ENCODE assay signal across 10 cellular contexts in the genomic region with DNA sequence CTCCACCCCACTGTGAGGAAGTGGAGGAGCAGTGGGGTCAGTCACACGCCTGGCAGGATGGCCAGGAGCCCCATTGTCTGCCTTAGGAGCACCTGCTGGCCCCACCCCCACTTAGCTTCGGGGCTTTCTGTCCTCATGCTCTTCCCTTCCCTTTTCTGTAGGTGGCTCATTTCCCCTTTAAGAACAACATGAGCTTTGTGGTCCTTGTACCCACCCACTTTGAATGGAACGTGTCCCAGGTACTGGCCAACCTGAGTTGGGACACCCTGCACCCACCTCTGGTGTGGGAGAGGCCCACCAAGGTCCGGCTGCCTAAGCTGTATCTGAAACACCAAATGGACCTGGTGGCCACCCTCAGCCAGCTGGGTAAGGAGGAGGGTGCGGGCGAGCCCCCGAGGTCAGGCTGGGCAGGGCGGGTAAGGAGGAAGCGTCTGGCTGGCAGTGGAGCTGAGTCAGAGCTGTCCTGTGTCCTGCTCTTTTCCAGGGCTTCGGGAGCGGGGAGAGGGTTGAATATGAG. TPM values are rescaled to one million over a fixed set of nuclear protein-coding genes. Genes with fewer than 3 reads are reported as not detected.
DNase-seq lines count a peak whose midpoint lies in the region; ATAC-seq and TF ChIP-seq lines count a peak whose summit lies in the region.
"Had no signal": no experiment of that assay in that cellular context is flagged by ENCODE, and none has a peak within 500 bp of the region (broad histone marks: within the 10 kb centered on the region; RNA-seq: fewer than 3 reads in every experiment).

No MANE protein-coding gene starts in this region.

- POLR2A ChIA-PET in activated CD8-positive, alpha-beta T cell treated with anti-CD3 and anti-CD28 coated beads for 36 hours (lab: Charles Lee), result interaction anchor here (0.6 kb wide), 1 partner anchor 145 kb away, joined by 5 read pairs; no protein-coding TSS in a partner anchor
- POLR2A ChIA-PET in activated CD8-positive, alpha-beta T cell treated with anti-CD3 and anti-CD28 coated beads, Interleukin-2, amount 10 ng/mL, durations not matched to agents 7 days and 5 days (lab: Charles Lee), result interaction anchor here (1.5 kb wide), 1 partner anchor 13 kb away, joined by 3 read pairs; no protein-coding TSS in a partner anchor

- no peaks in the 10 kb centered on the region for H3K4me1 ChIP-seq in aorta (ENCODE audit: control insufficient read depth in 1 of 2, insufficient read depth in 2 of 2, low read length in 2 of 2)

- H3K4me3 ChIP-seq in aorta (ENCODE audit: low read length in 2 of 2), result no peak overlapping the region

- H3K9me3 ChIP-seq in aorta (ENCODE audit: control insufficient read depth, low read length), result no peaks in the 10 kb centered on the region

- peak overlapping the region; percentile 47 for H3K27ac ChIP-seq in layer of hippocampus (ENCODE audit: low read depth, low read length)
- H3K27ac ChIP-seq in aorta (ENCODE audit: low read depth in 1 of 2, low read length in 2 of 2), result no peak overlapping the region

- CTCF ChIA-PET in activated CD8-positive, alpha-beta T cell treated with anti-CD3 and anti-CD28 coated beads for 36 hours (lab: Charles Lee), result interaction anchor here (1.0 to 1.5 kb wide), 2 partner anchors 15 to 39 kb away, joined by 3 read pairs; no protein-coding TSS in a partner anchor
- CTCF ChIA-PET in activated CD8-positive, alpha-beta T cell treated with anti-CD3 and anti-CD28 coated beads, Interleukin-2, amount 10 ng/mL, durations not matched to agents 7 days and 5 days (lab: Charles Lee), result interaction anchor here (2.3 kb wide), 1 partner anchor 31 kb away, joined by 8 read pairs; no protein-coding TSS in a partner anchor

- intact Hi-C loops in activated CD8-positive, alpha-beta T cell treated with anti-CD3 and anti-CD28 coated beads for 36 hours (cut with micrococcal nuclease), result no loop called here
- intact Hi-C loops in aorta (cut with DNase I), result no loop called here

- peak; percentile 14 for DNase-seq in activated CD8-positive, alpha-beta T cell treated with anti-CD3 and anti-CD28 coated beads for 36 hours
- DNase-seq in activated CD8-positive, alpha-beta T cell treated with anti-CD3 and anti-CD28 coated beads, Interleukin-2, amount 10 ng/mL, durations not matched to agents 7 days and 5 days, result no peak
- DNase-seq in UCSD-AML1 (lab: John Stamatoyannopoulos, UW; ENCODE audit: unreplicated experiment) (peak; percentile 56), aorta (no peak), kidney tubule cell (ENCODE audit: low spot score) (no peak)
- DNase-seq: KG1 had no signal

- no peak overlapping the region for H3K4me3 Mint-ChIP-seq in activated CD8-positive, alpha-beta T cell treated with anti-CD3 and anti-CD28 coated beads for 36 hours
- H3K4me3 Mint-ChIP-seq in activated CD8-positive, alpha-beta T cell treated with anti-CD3 and anti-CD28 coated beads, Interleukin-2, amount 10 ng/mL, durations not matched to agents 7 days and 5 days, result no peak overlapping the region
- H3K4me3 Mint-ChIP-seq: nephron had no signal

- no peaks in the 10 kb centered on the region for H3K9me3 Mint-ChIP-seq in activated CD8-positive, alpha-beta T cell treated with anti-CD3 and anti-CD28 coated beads for 36 hours
- H3K9me3 Mint-ChIP-seq in activated CD8-positive, alpha-beta T cell treated with anti-CD3 and anti-CD28 coated beads, Interleukin-2, amount 10 ng/mL, durations not matched to agents 7 days and 5 days (ENCODE audit: insufficient read depth), result no peaks in the 10 kb centered on the region
- H3K9me3 Mint-ChIP-seq: nephron had no signal

- H3K4me1 Mint-ChIP-seq in activated CD8-positive, alpha-beta T cell treated with anti-CD3 and anti-CD28 coated beads for 36 hours (ENCODE audit: low read depth), result peaks cover 4% of the 10 kb centered on the region
- peaks cover 4% of the 10 kb centered on the region for H3K4me1 Mint-ChIP-seq in activated CD8-positive, alpha-beta T cell treated with anti-CD3 and anti-CD28 coated beads, Interleukin-2, amount 10 ng/mL, durations not matched to agents 7 days and 5 days (ENCODE audit: low read depth)

- H3K27me3 ChIP-seq in layer of hippocampus (ENCODE audit: control insufficient read depth, insufficient read depth, low read length) (no peaks in the 10 kb centered on the region), aorta (ENCODE audit: control insufficient read depth in 1 of 2, insufficient read depth in 2 of 2, low read length in 1 of 2) (no peaks in the 10 kb centered on the region)

- no peaks in the 10 kb centered on the region for H3K27me3 Mint-ChIP-seq in activated CD8-positive, alpha-beta T cell treated with anti-CD3 and anti-CD28 coated beads for 36 hours
- no peaks in the 10 kb centered on the region for H3K27me3 Mint-ChIP-seq in activated CD8-positive, alpha-beta T cell treated with anti-CD3 and anti-CD28 coated beads, Interleukin-2, amount 10 ng/mL, durations not matched to agents 7 days and 5 days (ENCODE audit: low read depth)

- no peaks in the 10 kb centered on the region for H3K36me3 Mint-ChIP-seq in activated CD8-positive, alpha-beta T cell treated with anti-CD3 and anti-CD28 coated beads for 36 hours (ENCODE audit: low read depth)
- H3K36me3 Mint-ChIP-seq in activated CD8-positive, alpha-beta T cell treated with anti-CD3 and anti-CD28 coated beads, Interleukin-2, amount 10 ng/mL, durations not matched to agents 7 days and 5 days (ENCODE audit: low read depth), result no peaks in the 10 kb centered on the region

- no peak for ATAC-seq in activated CD8-positive, alpha-beta T cell treated with anti-CD3 and anti-CD28 coated beads for 36 hours
- no peak for ATAC-seq in activated CD8-positive, alpha-beta T cell treated with anti-CD3 and anti-CD28 coated beads, Interleukin-2, amount 10 ng/mL, durations not matched to agents 7 days and 5 days
- peak; percentile 25 for ATAC-seq in aorta (ENCODE audit: low FRiP score)
- no peak for ATAC-seq in GM19463 (IDR thresholded peaks at IDR 0.05; ENCODE audit: unreplicated experiment)
- ATAC-seq in GM18498 (IDR thresholded peaks at IDR 0.05; ENCODE audit: unreplicated experiment), result no peak

- TF ChIP-seq CTCF in activated CD8-positive, alpha-beta T cell treated with anti-CD3 and anti-CD28 coated beads for 36 hours (IDR thresholded peaks at IDR 0.05), result no peak

- H3K36me3 ChIP-seq in aorta (ENCODE audit: control insufficient read depth in 1 of 2, insufficient read depth in 2 of 2, low read length in 1 of 2), result no peaks in the 10 kb centered on the region

- WGBS in aorta, 2 donors, result 63 to 64% methylated on average over 11 of the region's 11 CpGs

- H3K27ac Mint-ChIP-seq in activated CD8-positive, alpha-beta T cell treated with anti-CD3 and anti-CD28 coated beads for 36 hours, result no peak overlapping the region
- H3K27ac Mint-ChIP-seq in activated CD8-positive, alpha-beta T cell treated with anti-CD3 and anti-CD28 coated beads, Interleukin-2, amount 10 ng/mL, durations not matched to agents 7 days and 5 days, result no peak overlapping the region

RNA-seq across cellular contexts. Expression of gene SERPINF1, which starts 9.4 kb away (rescaled TPM):
- total RNA-seq in activated CD8-positive, alpha-beta T cell treated with anti-CD3 and anti-CD28 coated beads for 36 hours, result 1 to 10 TPM; 6.8 to 6.9 TPM
- total RNA-seq in activated CD8-positive, alpha-beta T cell treated with anti-CD3 and anti-CD28 coated beads, Interleukin-2, amount 10 ng/mL, durations not matched to agents 7 days and 5 days, result 1 to 10 TPM; 3.9 to 6.0 TPM
- 100 to 1,000 TPM; 378 to 941 TPM for total RNA-seq in aorta
- polyA plus RNA-seq in aorta, result 10 to 100 TPM in 1 of 2 donors, 1 to 10 TPM in 1; 5.3 to 48.1 TPM

RNA-seq across cellular contexts. Expression of gene SERPINF2, which starts 9.8 kb away (rescaled TPM):
- total RNA-seq in activated CD8-positive, alpha-beta T cell treated with anti-CD3 and anti-CD28 coated beads for 36 hours, result under 1 TPM; 0.11 to 0.18 TPM
- total RNA-seq in activated CD8-positive, alpha-beta T cell treated with anti-CD3 and anti-CD28 coated beads, Interleukin-2, amount 10 ng/mL, durations not matched to agents 7 days and 5 days, result under 1 TPM; 0.16 to 0.31 TPM
- 10 to 100 TPM; 14.9 to 15.1 TPM for total RNA-seq in aorta
- 1 to 10 TPM in 1 of 2 donors, under 1 TPM in 1; 0.13 to 1.0 TPM for polyA plus RNA-seq in aorta

RNA-seq across cellular contexts. Expression of gene WDR81, which starts 28.0 kb away (rescaled TPM):
- 1 to 10 TPM; 7.0 to 8.0 TPM for total RNA-seq in activated CD8-positive, alpha-beta T cell treated with anti-CD3 and anti-CD28 coated beads for 36 hours
- 10 to 100 TPM; 29.4 to 30.8 TPM for total RNA-seq in activated CD8-positive, alpha-beta T cell treated with anti-CD3 and anti-CD28 coated beads, Interleukin-2, amount 10 ng/mL, durations not matched to agents 7 days and 5 days
- total RNA-seq in aorta, result 10 to 100 TPM; 16.1 to 27.3 TPM
- 10 to 100 TPM in 1 of 2 donors, 1 to 10 TPM in 1; 3.0 to 13.1 TPM for polyA plus RNA-seq in aorta

RNA-seq across cellular contexts. Expression of gene TLCD2, which starts 42.3 kb away (rescaled TPM):
- under 1 TPM; 0.07 to 0.09 TPM for total RNA-seq in activated CD8-positive, alpha-beta T cell treated with anti-CD3 and anti-CD28 coated beads for 36 hours
- total RNA-seq in activated CD8-positive, alpha-beta T cell treated with anti-CD3 and anti-CD28 coated beads, Interleukin-2, amount 10 ng/mL, durations not matched to agents 7 days and 5 days, result under 1 TPM in 1 of 2 experiments, not detected in 1; 0.13 TPM
- total RNA-seq in aorta, result 1 to 10 TPM; 9.5 to 10.0 TPM
- polyA plus RNA-seq in aorta, result 1 to 10 TPM; 2.7 to 3.5 TPM

Comparison
In these comparisons a context has a peak if more than half of its experiments do, and no peak if none do; other contexts are left out.
1. DNase-seq: peak in activated CD8-positive, alpha-beta T cell treated with anti-CD3 and anti-CD28 coated beads for 36 hours (single experiment) and UCSD-AML1 (single experiment); none in activated CD8-positive, alpha-beta T cell treated with anti-CD3 and anti-CD28 coated beads, Interleukin-2, amount 10 ng/mL, durations not matched to agents 7 days and 5 days (single experiment), aorta (0 of 2) and kidney tubule cell (single experiment).
2. RNA of gene SERPINF1, which starts 9.4 kb away (total RNA-seq): 378 to 941 TPM in aorta; 6.8 to 6.9 TPM in activated CD8-positive, alpha-beta T cell treated with anti-CD3 and anti-CD28 coated beads for 36 hours and 3.9 to 6.0 TPM in activated CD8-positive, alpha-beta T cell treated with anti-CD3 and anti-CD28 coated beads, Interleukin-2, amount 10 ng/mL, durations not matched to agents 7 days and 5 days; every median in the first group is over 10 times any median in the second.
3. RNA of gene SERPINF2, which starts 9.8 kb away (total RNA-seq): 14.9 to 15.1 TPM in aorta; 0.16 to 0.31 TPM in activated CD8-positive, alpha-beta T cell treated with anti-CD3 and anti-CD28 coated beads, Interleukin-2, amount 10 ng/mL, durations not matched to agents 7 days and 5 days and 0.11 to 0.18 TPM in activated CD8-positive, alpha-beta T cell treated with anti-CD3 and anti-CD28 coated beads for 36 hours; every median in the first group is over 10 times any median in the second.